8 cellular contexts compared by ENCODE assay signal in the genomic region with DNA sequence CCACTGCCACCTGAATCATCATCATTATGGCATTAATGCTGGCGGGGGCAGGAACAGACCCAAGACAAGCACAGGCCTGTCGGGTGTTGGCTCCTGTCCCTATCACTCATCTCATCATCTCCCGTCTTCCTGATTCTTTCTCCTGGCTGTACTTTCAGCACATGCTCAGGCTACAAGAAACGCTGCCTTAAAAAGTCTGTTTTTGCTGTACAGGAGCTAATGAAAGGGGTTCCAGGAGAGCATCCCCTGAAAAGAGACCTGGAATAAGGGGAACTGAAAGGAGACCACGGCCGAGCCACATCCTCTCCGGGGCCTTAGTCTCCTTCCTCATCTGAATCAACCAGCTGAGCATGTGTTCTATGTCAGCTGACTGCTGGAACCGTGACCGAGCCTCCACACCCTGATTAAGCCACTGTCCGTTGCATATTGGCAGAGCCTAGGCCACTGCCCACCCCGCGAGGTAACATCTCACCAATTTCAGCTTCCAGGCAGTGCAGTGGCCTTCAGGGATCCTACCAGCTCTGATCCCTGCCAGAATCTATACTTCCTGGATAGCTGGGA.
DNase-seq lines count a peak whose midpoint lies in the region; ATAC-seq and TF ChIP-seq lines count a peak whose summit lies in the region.

No MANE protein-coding gene starts in this region.

- H3K9me3 Mint-ChIP-seq in activated T-helper 2 cell treated with anti-CD3 and anti-CD28 coated beads, Interferon-gamma antibody, Interleukin-2, Interleukin-4, amounts not matched to agents 10 μg/mL and 5 μg/mL and 100 μg/mL, durations not matched to agents 14 hours and 24 hours and 36 hours, result no peaks in the 10 kb centered on the region
- H3K9me3 Mint-ChIP-seq in chondrocyte (ENCODE audit: low read depth), result no peaks in the 10 kb centered on the region

- H3K4me3 Mint-ChIP-seq in activated T-helper 2 cell treated with anti-CD3 and anti-CD28 coated beads, Interferon-gamma antibody, Interleukin-2, Interleukin-4, amounts not matched to agents 10 μg/mL and 5 μg/mL and 100 μg/mL, durations not matched to agents 14 hours and 24 hours and 36 hours (ENCODE audit: low read depth), result peak overlapping the region; percentile 35
- H3K4me3 Mint-ChIP-seq in chondrocyte (ENCODE audit: unreplicated experiment), result no peak overlapping the region

- no peak overlapping the region for H3K4me3 ChIP-seq in HL-60 (replicated peaks; ENCODE audit: insufficient read depth, low read length)
- no peak overlapping the region for H3K4me3 ChIP-seq in thoracic aorta
- H3K4me3 ChIP-seq in WERI-Rb-1 (ENCODE audit: low read depth, low read length), result no peak overlapping the region

- TF ChIP-seq CTCF in GM10266 (IDR thresholded peaks at IDR 0.05; ENCODE audit: control insufficient read depth, insufficient read depth, low read depth, missing control alignments) (no peak), HL-60 (IDR thresholded peaks at IDR 0.05; ENCODE audit: insufficient read depth, low read length) (no peak), thoracic aorta (IDR thresholded peaks at IDR 0.05) (no peak), chondrocyte (IDR thresholded peaks at IDR 0.05) (no peak), WERI-Rb-1 (IDR thresholded peaks at IDR 0.05; ENCODE audit: low read depth, low read length) (no peak)

- peaks cover 43% of the 10 kb centered on the region for H3K4me1 Mint-ChIP-seq in activated T-helper 2 cell treated with anti-CD3 and anti-CD28 coated beads, Interferon-gamma antibody, Interleukin-2, Interleukin-4, amounts not matched to agents 10 μg/mL and 5 μg/mL and 100 μg/mL, durations not matched to agents 14 hours and 24 hours and 36 hours (ENCODE audit: low read depth)
- H3K4me1 Mint-ChIP-seq in chondrocyte (ENCODE audit: low read depth), result no peaks in the 10 kb centered on the region

- peaks cover 11 to 45% of the 10 kb centered on the region in 2 donors for H3K4me1 ChIP-seq in thoracic aorta (ENCODE audit: control insufficient read depth in 1 of 2, low read depth in 2 of 2)

- peak overlapping the region; percentile 60 for H3K27ac Mint-ChIP-seq in activated T-helper 2 cell treated with anti-CD3 and anti-CD28 coated beads, Interferon-gamma antibody, Interleukin-2, Interleukin-4, amounts not matched to agents 10 μg/mL and 5 μg/mL and 100 μg/mL, durations not matched to agents 14 hours and 24 hours and 36 hours
- H3K27ac Mint-ChIP-seq in chondrocyte (ENCODE audit: unreplicated experiment), result no peak overlapping the region

- H3K9me3 ChIP-seq in thoracic aorta (no peaks in the 10 kb centered on the region), WERI-Rb-1 (ENCODE audit: severe bottlenecking) (no peaks in the 10 kb centered on the region)

- no peaks in the 10 kb centered on the region for H3K27me3 Mint-ChIP-seq in activated T-helper 2 cell treated with anti-CD3 and anti-CD28 coated beads, Interferon-gamma antibody, Interleukin-2, Interleukin-4, amounts not matched to agents 10 μg/mL and 5 μg/mL and 100 μg/mL, durations not matched to agents 14 hours and 24 hours and 36 hours (ENCODE audit: low read depth)
- H3K27me3 Mint-ChIP-seq in chondrocyte (ENCODE audit: low read depth), result no peaks in the 10 kb centered on the region

- DNase-seq in GM10266 (ENCODE audit: extremely low spot score), result peak; percentile 86
- DNase-seq in HL-60 (ENCODE audit: low read depth in 1 of 2, low spot score in 1 of 2), result peak; percentile 60 to 82
- no peak for DNase-seq in activated T-helper 2 cell treated with anti-CD3 and anti-CD28 coated beads, Interferon-gamma antibody, Interleukin-2, Interleukin-4, amounts not matched to agents 10 μg/mL and 5 μg/mL and 100 μg/mL, durations not matched to agents 14 hours and 24 hours and 36 hours (ENCODE audit: low spot score)
- DNase-seq in left colon, result peak; percentile 50 to 69
- no peak for DNase-seq in thoracic aorta (ENCODE audit: low spot score)
- DNase-seq in chondrocyte (ENCODE audit: low spot score), result no peak
- no peak for DNase-seq in WERI-Rb-1

- ATAC-seq in GM21360 (IDR thresholded peaks at IDR 0.05; ENCODE audit: unreplicated experiment), result peak; percentile 58
- ATAC-seq in left colon, result peak; percentile 44
- ATAC-seq in thoracic aorta (ENCODE audit: insufficient number of reproducible peaks, low FRiP score, low read depth), result no peak

- H3K36me3 ChIP-seq in thoracic aorta, result peaks cover 8% of the 10 kb centered on the region
- H3K36me3 ChIP-seq in WERI-Rb-1, result peaks cover 6% of the 10 kb centered on the region

- intact Hi-C loops in activated T-helper 2 cell treated with anti-CD3 and anti-CD28 coated beads, Interferon-gamma antibody, Interleukin-2, Interleukin-4, amounts not matched to agents 10 μg/mL and 5 μg/mL and 100 μg/mL, durations not matched to agents 14 hours and 24 hours and 36 hours (cut with micrococcal nuclease), result loop anchor here (5.0 kb wide), 1 partner anchor 243 kb away; no protein-coding TSS in a partner anchor
- intact Hi-C loops in left colon (cut with DNase I, micrococcal nuclease), result no loop called here

- H3K36me3 Mint-ChIP-seq in activated T-helper 2 cell treated with anti-CD3 and anti-CD28 coated beads, Interferon-gamma antibody, Interleukin-2, Interleukin-4, amounts not matched to agents 10 μg/mL and 5 μg/mL and 100 μg/mL, durations not matched to agents 14 hours and 24 hours and 36 hours (ENCODE audit: low read depth), result peaks cover 69% of the 10 kb centered on the region
- peaks cover 10% of the 10 kb centered on the region for H3K36me3 Mint-ChIP-seq in chondrocyte (ENCODE audit: low read depth)

- peak overlapping the region; percentile 31 for H3K27ac ChIP-seq in HL-60 (replicated peaks)
- peak overlapping the region; percentile 79 to 80 for H3K27ac ChIP-seq in thoracic aorta
- H3K27ac ChIP-seq in WERI-Rb-1, result no peak overlapping the region

- H3K27me3 ChIP-seq in HL-60 (ENCODE audit: insufficient read depth, poor library complexity, severe bottlenecking), result no peaks in the 10 kb centered on the region
- no peaks in the 10 kb centered on the region for H3K27me3 ChIP-seq in thoracic aorta (replicated peaks; ENCODE audit: insufficient read depth)
- H3K27me3 ChIP-seq in WERI-Rb-1 (ENCODE audit: insufficient read depth, low read depth, severe bottlenecking), result no peaks in the 10 kb centered on the region

Comparison
In these comparisons a context has a peak if more than half of its experiments do, and no peak if none do; other contexts are left out.
1. DNase-seq: peak in GM10266 (single experiment), HL-60 (2 of 2) and left colon (2 of 2); none in activated T-helper 2 cell treated with anti-CD3 and anti-CD28 coated beads, Interferon-gamma antibody, Interleukin-2, Interleukin-4, amounts not matched to agents 10 μg/mL and 5 μg/mL and 100 μg/mL, durations not matched to agents 14 hours and 24 hours and 36 hours (single experiment), thoracic aorta (single experiment), chondrocyte (single experiment) and WERI-Rb-1 (single experiment).